1 cellular context compared by ENCODE assay signal in genomic region chr2:25420820-25421237, GRCh38.
TF ChIP-seq lines count a peak whose summit lies in the region.

No MANE protein-coding gene starts in this region.

TF ChIP-seq in GM12878, 131 proteins besides CTCF, POLR2A, EP300 and RAD21 (continued from another document):
- TF ChIP-seq SRF (IDR thresholded peaks at IDR 0.05; ENCODE audit: low read depth in 2 of 2, low read length in 2 of 2) (peak in 1 of 2 experiments; percentile 18; a peak in 1 of 4 replicates), NFIC (IDR thresholded peaks at IDR 0.05; ENCODE audit: low read depth, low read length) (peak; percentile 88), POLR2AphosphoS5 (IDR thresholded peaks at IDR 0.05; ENCODE audit: low read length) (peak; percentile 84), SMAD5 (IDR thresholded peaks at IDR 0.05; ENCODE audit: low read depth) (peak; percentile 70; the same call in 1 of the 2 replicates), NBN (IDR thresholded peaks at IDR 0.05) (peak; percentile 80; the same call in 1 of the 2 replicates), BACH1 (IDR thresholded peaks at IDR 0.05; ENCODE audit: borderline replicate concordance) (0 out of 2 replicates have a peak, but pooled peaks have one; percentile 18), GABPA (IDR thresholded peaks at IDR 0.05; ENCODE audit: low read depth) (no peak), CHD4 (IDR thresholded peaks at IDR 0.05) (no peak), CEBPZ (IDR thresholded peaks at IDR 0.05; ENCODE audit: low read depth, low read length) (no peak), DPF2 (IDR thresholded peaks at IDR 0.05) (no peak), EGR1 (IDR thresholded peaks at IDR 0.05; ENCODE audit: borderline replicate concordance in 1 of 2, low read depth in 2 of 2, low read length in 2 of 2) (0 out of 3 replicates have a peak, but pooled peaks of 1 of the 2 experiments have one; percentile 21), ZBED1 (IDR thresholded peaks at IDR 0.05; ENCODE audit: borderline replicate concordance) (peak; percentile 81), TCF7 (IDR thresholded peaks at IDR 0.05; ENCODE audit: borderline replicate concordance) (no peak), MTA2 (IDR thresholded peaks at IDR 0.05; ENCODE audit: low read depth) (peak; percentile 86), MAX (IDR thresholded peaks at IDR 0.05; ENCODE audit: low read depth, low read length) (peak; percentile 56), CBFB (IDR thresholded peaks at IDR 0.05; ENCODE audit: low read depth) (peak; percentile 93), POLR2AphosphoS2 (IDR thresholded peaks at IDR 0.05; ENCODE audit: low read depth, low read length) (peak; percentile 52; the same call in 1 of the 2 replicates), SMARCA5 (IDR thresholded peaks at IDR 0.05) (no peak), SKIL (IDR thresholded peaks at IDR 0.05; ENCODE audit: low read depth, poor library complexity, severe bottlenecking) (peak; percentile 31), BCL11A (IDR thresholded peaks at IDR 0.05; ENCODE audit: low read depth, low read length) (peak; percentile 87), PAX8 (IDR thresholded peaks at IDR 0.05) (no peak), HDAC2 (IDR thresholded peaks at IDR 0.05) (no peak)
